ENCODE assay signal across 8 cellular contexts in the genomic region with DNA sequence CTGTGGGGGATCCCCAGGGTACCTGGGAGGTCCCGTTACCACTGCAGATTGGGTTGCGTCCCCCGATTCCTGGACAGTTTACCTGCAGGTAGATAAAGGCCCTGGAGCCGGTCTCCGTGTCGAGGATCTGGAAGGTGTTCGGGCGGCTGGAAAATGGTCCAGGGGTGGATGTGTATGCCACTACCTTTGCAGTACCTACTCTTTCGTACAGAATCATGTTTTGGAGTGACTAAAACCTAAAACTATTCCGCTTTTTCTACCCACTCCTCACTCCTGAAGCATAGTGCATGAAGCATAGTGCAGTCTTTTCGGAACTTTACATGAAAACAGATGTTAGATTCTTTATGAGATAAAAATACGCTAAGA. TPM values are rescaled to one million over a fixed set of nuclear protein-coding genes. Genes with fewer than 3 reads are reported as not detected.
DNase-seq lines count a peak whose midpoint lies in the region; ATAC-seq and TF ChIP-seq lines count a peak whose summit lies in the region.

No MANE protein-coding gene starts in this region.

- no peaks in the 10 kb centered on the region for H3K27me3 Mint-ChIP-seq in activated CD4-positive, alpha-beta T cell treated with anti-CD3 and anti-CD28 coated beads, Interleukin-2, amount 10 ng/mL, durations not matched to agents 7 days and 5 days
- H3K27me3 Mint-ChIP-seq in activated CD4-positive, alpha-beta memory T cell treated with anti-CD3 and anti-CD28 coated beads for 36 hours, result no peaks in the 10 kb centered on the region

- no peaks in the 10 kb centered on the region for H3K27me3 ChIP-seq in right cardiac atrium (ENCODE audit: control insufficient read depth, insufficient read depth)
- H3K27me3 ChIP-seq in smooth muscle cell (ENCODE audit: low read depth), result no peaks in the 10 kb centered on the region

- POLR2A ChIA-PET in activated CD4-positive, alpha-beta T cell treated with anti-CD3 and anti-CD28 coated beads, Interleukin-2, amount 10 ng/mL, durations not matched to agents 7 days and 5 days (lab: Charles Lee), result interaction anchor here (0.6 kb wide), 1 partner anchor 709 kb away, joined by 4 read pairs; no protein-coding TSS in a partner anchor
- POLR2A ChIA-PET in activated CD4-positive, alpha-beta memory T cell treated with anti-CD3 and anti-CD28 coated beads for 36 hours (lab: Charles Lee), result interaction anchor here (1.6 to 2.3 kb wide), 2 partner anchors 139 to 217 kb away, joined by 3 to 6 read pairs; a partner anchor contains a TSS

- no peak for DNase-seq in activated CD4-positive, alpha-beta T cell treated with anti-CD3 and anti-CD28 coated beads, Interleukin-2, amount 10 ng/mL, durations not matched to agents 7 days and 5 days
- DNase-seq in activated CD4-positive, alpha-beta T cell treated with anti-CD3 and anti-CD28 coated beads for 4 hours, result no peak
- no peak for DNase-seq in activated CD4-positive, alpha-beta memory T cell treated with anti-CD3 and anti-CD28 coated beads for 36 hours
- no peak for DNase-seq in right cardiac atrium
- no peak for DNase-seq in smooth muscle cell (lab: John Stamatoyannopoulos, UW; ENCODE audit: unreplicated experiment)
- no peak for DNase-seq in activated effector memory CD4-positive, alpha-beta T cell treated with Interleukin-2 at 50 U/mL for 16 hours
- no peak for DNase-seq in cerebellum (ENCODE audit: low spot score)
- DNase-seq in SW480 (ENCODE audit: low spot score), result no peak

- no peaks in the 10 kb centered on the region for H3K9me3 Mint-ChIP-seq in activated CD4-positive, alpha-beta T cell treated with anti-CD3 and anti-CD28 coated beads, Interleukin-2, amount 10 ng/mL, durations not matched to agents 7 days and 5 days
- no peaks in the 10 kb centered on the region for H3K9me3 Mint-ChIP-seq in activated CD4-positive, alpha-beta memory T cell treated with anti-CD3 and anti-CD28 coated beads for 36 hours

- WGBS in right cardiac atrium, result under 1% methylated on average over 12 of the region's 12 CpGs
- whole genome bisulfite sequencing in smooth muscle cell (ENCODE audit: low lambda C conversion rate), result 1% methylated on average over 12 of the region's 12 CpGs

- peaks cover 9% of the 10 kb centered on the region for H3K36me3 Mint-ChIP-seq in activated CD4-positive, alpha-beta T cell treated with anti-CD3 and anti-CD28 coated beads, Interleukin-2, amount 10 ng/mL, durations not matched to agents 7 days and 5 days (ENCODE audit: low read depth)
- H3K36me3 Mint-ChIP-seq in activated CD4-positive, alpha-beta memory T cell treated with anti-CD3 and anti-CD28 coated beads for 36 hours, result peaks cover 2% of the 10 kb centered on the region

- no peaks in the 10 kb centered on the region for H3K36me3 ChIP-seq in smooth muscle cell (ENCODE audit: low read depth)

- H4K20me1 ChIP-seq in smooth muscle cell (ENCODE audit: low read depth), result peaks cover 6% of the 10 kb centered on the region

- peak in 1 of 2 donors; percentile 47 for ATAC-seq in right cardiac atrium

- H3K4me3 ChIP-seq in right cardiac atrium (ENCODE audit: low read length) (peak overlapping the region; percentile 82), smooth muscle cell (peak overlapping the region; percentile 80)

- H3K4me1 ChIP-seq in right cardiac atrium (ENCODE audit: control insufficient read depth, insufficient read depth, low read length), result no peaks in the 10 kb centered on the region
- H3K4me1 ChIP-seq in smooth muscle cell (ENCODE audit: low read depth), result peaks cover 9% of the 10 kb centered on the region

- peak overlapping the region; percentile 100 for H3K27ac Mint-ChIP-seq in activated CD4-positive, alpha-beta T cell treated with anti-CD3 and anti-CD28 coated beads, Interleukin-2, amount 10 ng/mL, durations not matched to agents 7 days and 5 days
- peak overlapping the region; percentile 99 for H3K27ac Mint-ChIP-seq in activated CD4-positive, alpha-beta memory T cell treated with anti-CD3 and anti-CD28 coated beads for 36 hours

- H3K4me2 ChIP-seq in smooth muscle cell, result peak overlapping the region; percentile 95

- no peaks in the 10 kb centered on the region for H3F3A ChIP-seq in smooth muscle cell (ENCODE audit: low read depth)

- intact Hi-C loops in activated CD4-positive, alpha-beta memory T cell treated with anti-CD3 and anti-CD28 coated beads for 36 hours (cut with micrococcal nuclease), result loop anchor here (1.0 to 10.0 kb wide), 11 partner anchors 139 to 1281 kb away; a partner anchor contains a TSS
- intact Hi-C loops in right cardiac atrium (cut with DNase I), result no loop called here

- H3K9me3 ChIP-seq in right cardiac atrium (ENCODE audit: control insufficient read depth, low read length) (no peaks in the 10 kb centered on the region), smooth muscle cell (replicated peaks; ENCODE audit: low read depth) (no peaks in the 10 kb centered on the region)

- H3K9ac ChIP-seq in smooth muscle cell (ENCODE audit: low read depth), result peak overlapping the region; percentile 95

- H3K27ac ChIP-seq in right cardiac atrium (ENCODE audit: low read length) (peak overlapping the region; percentile 92), smooth muscle cell (ENCODE audit: low read depth) (peak overlapping the region; percentile 92)

- no peak for TF ChIP-seq CTCF in smooth muscle cell (IDR thresholded peaks at IDR 0.05; ENCODE audit: borderline replicate concordance, insufficient read depth, poor library complexity, severe bottlenecking)

- peaks cover 51% of the 10 kb centered on the region for H3K79me2 ChIP-seq in smooth muscle cell (ENCODE audit: low read depth)

- H2AFZ ChIP-seq in smooth muscle cell (ENCODE audit: low read depth), result peak overlapping the region; percentile 96

- CTCF ChIA-PET in activated CD4-positive, alpha-beta T cell treated with anti-CD3 and anti-CD28 coated beads, Interleukin-2, amount 10 ng/mL, durations not matched to agents 7 days and 5 days (lab: Charles Lee), result no interaction called here
- CTCF ChIA-PET in activated CD4-positive, alpha-beta memory T cell treated with anti-CD3 and anti-CD28 coated beads for 36 hours (lab: Charles Lee), result no interaction called here

- peaks cover 20% of the 10 kb centered on the region for H3K4me1 Mint-ChIP-seq in activated CD4-positive, alpha-beta T cell treated with anti-CD3 and anti-CD28 coated beads, Interleukin-2, amount 10 ng/mL, durations not matched to agents 7 days and 5 days
- peaks cover 17% of the 10 kb centered on the region for H3K4me1 Mint-ChIP-seq in activated CD4-positive, alpha-beta memory T cell treated with anti-CD3 and anti-CD28 coated beads for 36 hours (ENCODE audit: low read depth)

- H3K4me3 Mint-ChIP-seq in activated CD4-positive, alpha-beta T cell treated with anti-CD3 and anti-CD28 coated beads, Interleukin-2, amount 10 ng/mL, durations not matched to agents 7 days and 5 days, result peak overlapping the region; percentile 99
- no peak overlapping the region for H3K4me3 Mint-ChIP-seq in activated CD4-positive, alpha-beta memory T cell treated with anti-CD3 and anti-CD28 coated beads for 36 hours

RNA-seq across cellular contexts. Expression of a gene that starts 0.4 kb away (rescaled TPM):
- total RNA-seq in activated CD4-positive, alpha-beta T cell treated with anti-CD3 and anti-CD28 coated beads, Interleukin-2, amount 10 ng/mL, durations not matched to agents 7 days and 5 days, result 10 to 100 TPM; 47.8 to 49.7 TPM
- 10 to 100 TPM; 66.4 to 68.8 TPM for total RNA-seq in activated CD4-positive, alpha-beta memory T cell treated with anti-CD3 and anti-CD28 coated beads for 36 hours
- 10 to 100 TPM; 18.3 to 20.0 (median 19.3) TPM for total RNA-seq in right cardiac atrium
- 12.6 TPM for polyA plus RNA-seq in right cardiac atrium
- total RNA-seq in smooth muscle cell, result 63.0 and 67.4 TPM in 2 replicates
- 22.7 and 28.4 TPM in 2 replicates for polyA plus RNA-seq in smooth muscle cell
- 79.7 TPM for total RNA-seq in cerebellum
